Comparison of ENCODE assay signal across 11 cellular contexts in genomic region chr1:24720152-24720551, GRCh38. TPM values are rescaled to one million over a fixed set of nuclear protein-coding genes. Genes with fewer than 3 reads are reported as not detected.
DNase-seq lines count a peak whose midpoint lies in the region; ATAC-seq, FAIRE-seq and TF ChIP-seq lines count a peak whose summit lies in the region.
"Had no signal": no experiment of that assay in that cellular context is flagged by ENCODE, and none has a peak within 500 bp of the region (broad histone marks: within the 10 kb centered on the region; RNA-seq: fewer than 3 reads in every experiment).

No MANE protein-coding gene starts in this region.

- TF ChIP-seq CTCF in IMR-90 (conservative IDR thresholded peaks at IDR 0.05; ENCODE audit: low read depth, low read length) (no peak), right lobe of liver (IDR thresholded peaks at IDR 0.05) (no peak), thoracic aorta (IDR thresholded peaks at IDR 0.05) (no peak), foreskin keratinocyte (conservative IDR thresholded peaks at IDR 0.05) (no peak)

- peak overlapping the region; percentile 84 for H2AFZ ChIP-seq in IMR-90 (replicated peaks; ENCODE audit: low read length, poor library complexity)

- H3K4me1 ChIP-seq in IMR-90 (ENCODE audit: control insufficient read depth, insufficient read depth, low read length) (peaks cover 16% of the 10 kb centered on the region), right lobe of liver (peaks cover 0 to 23% (median 5%) of the 10 kb centered on the region in 4 donors), thoracic aorta (ENCODE audit: control insufficient read depth in 1 of 2, low read depth in 2 of 2) (peaks cover 21 to 43% of the 10 kb centered on the region in 2 donors), foreskin keratinocyte (no peaks in the 10 kb centered on the region)

- ATAC-seq in IMR-90 (ENCODE audit: low read depth) (peak; percentile 38), right lobe of liver (peak; percentile 54 to 79 (median 67)), thoracic aorta (ENCODE audit: insufficient number of reproducible peaks, low FRiP score, low read depth) (peak; percentile 71), foreskin keratinocyte (no peak), HG02759 (IDR thresholded peaks at IDR 0.05; ENCODE audit: unreplicated experiment) (no peak)
- ATAC-seq: stimulated activated memory B cell treated with anti-CD40 and anti-IgM and Interleukin-4, amounts not matched to agents 10 μg/mL and 1 μg/mL and 100 μg/mL, for 72 hours had no signal

- H3K14ac ChIP-seq in IMR-90 (replicated peaks; ENCODE audit: low read depth, low read length), result peak overlapping the region; percentile 92

- no peaks in the 10 kb centered on the region for H3K9me3 ChIP-seq in IMR-90 (ENCODE audit: control insufficient read depth, insufficient read depth, low read length)
- H3K9me3 ChIP-seq in right lobe of liver, result no peaks in the 10 kb centered on the region
- no peaks in the 10 kb centered on the region for H3K9me3 ChIP-seq in thoracic aorta

- H3K4me3 ChIP-seq in IMR-90 (ENCODE audit: insufficient read depth, low read depth, low read length) (no peak overlapping the region), right lobe of liver (no peak overlapping the region), thoracic aorta (no peak overlapping the region)

- H3K27me3 ChIP-seq in IMR-90 (ENCODE audit: control insufficient read depth, insufficient read depth, low read length), result no peaks in the 10 kb centered on the region
- no peaks in the 10 kb centered on the region for H3K27me3 ChIP-seq in right lobe of liver
- H3K27me3 ChIP-seq in thoracic aorta (replicated peaks; ENCODE audit: insufficient read depth), result no peaks in the 10 kb centered on the region
- no peaks in the 10 kb centered on the region for H3K27me3 ChIP-seq in foreskin keratinocyte

- peak overlapping the region; percentile 59 to 78; a peak in 3 of 4 replicates for H4K8ac ChIP-seq in IMR-90 (ENCODE audit: low read depth in 2 of 2, low read length in 2 of 2)

- no peak for FAIRE-seq in GM12892 (lab: Jason Lieb, UNC)

- peak overlapping the region; percentile 97 for H2BK20ac ChIP-seq in IMR-90 (ENCODE audit: low read depth, low read length)

- intact Hi-C loops in IMR-90 (cut with micrococcal nuclease), result no loop called here
- intact Hi-C loops in right lobe of liver (cut with DNase I), result no loop called here

- peak overlapping the region; percentile 90 for H3K4ac ChIP-seq in IMR-90 (ENCODE audit: low read depth, low read length)

- peak overlapping the region; percentile 77 for H2BK5ac ChIP-seq in IMR-90 (ENCODE audit: low read depth, low read length, poor library complexity, severe bottlenecking)

- H3K27ac ChIP-seq in IMR-90 (ENCODE audit: insufficient read depth, low read length) (peak overlapping the region; percentile 68), right lobe of liver (peak overlapping the region; percentile 33 to 36 (median 35)), thoracic aorta (peak overlapping the region; percentile 86 to 87), foreskin keratinocyte (no peak overlapping the region)

- peak overlapping the region; percentile 98; the same call in 2 of the 3 replicates for H2BK15ac ChIP-seq in IMR-90 (ENCODE audit: low read depth, low read length)

- H4K20me1 ChIP-seq in IMR-90 (ENCODE audit: insufficient read depth, low read length), result no peaks in the 10 kb centered on the region

- peak overlapping the region; percentile 67 for H2AK5ac ChIP-seq in IMR-90 (ENCODE audit: low read depth, low read length)

- dilution Hi-C loops in IMR-90 (cut with HindIII; ENCODE audit: low sequenced_read_pairs, unreplicated experiment), result no loop called here

- TF ChIP-seq RAD21 in IMR-90 (IDR thresholded peaks at IDR 0.05; ENCODE audit: low read length), result no peak

- peak overlapping the region; percentile 87 for H2AK9ac ChIP-seq in IMR-90 (replicated peaks; ENCODE audit: low read depth, low read length, poor library complexity)

- no peak overlapping the region for H3K4me2 ChIP-seq in IMR-90 (ENCODE audit: low read depth, low read length)

- WGBS in IMR-90 (ENCODE audit: extremely low coverage in 2 of 2, insufficient read length in 1 of 2), 2 experiments, result no CpG with 5 or more reads among the region's 12 CpGs
- no CpG with 5 or more reads among the region's 12 CpGs for WGBS in right lobe of liver (ENCODE audit: insufficient coverage, low coverage, low lambda C conversion rate, missing lambda C conversion rate)

- H2BK120ac ChIP-seq in IMR-90 (ENCODE audit: low read depth, low read length), result peak overlapping the region; percentile 87

- H3K9me1 ChIP-seq in IMR-90 (ENCODE audit: insufficient read depth, low read length), result peaks cover 23% of the 10 kb centered on the region

- peak overlapping the region; percentile 71; the same call in 1 of the 2 replicates for H4K5ac ChIP-seq in IMR-90 (ENCODE audit: low read depth, low read length)

- BruUV-seq in IMR-90 (replicated peaks; lab: Mats Ljungman, UMichigan), result no TSS peak

- peak overlapping the region; percentile 75 for H4K91ac ChIP-seq in IMR-90 (ENCODE audit: insufficient read depth, low read depth, low read length)

- in situ Hi-C loops in IMR-90 (cut with MboI; ENCODE audit: low sequenced_read_pairs), result no loop called here

- DNase-seq in IMR-90, result peak; percentile 85
- DNase-seq in dermis microvascular lymphatic vessel endothelial cell (ENCODE audit: low read depth in 2 of 2), result peak; percentile 98 to 99
- DNase-seq in right lobe of liver, result peak; percentile 75 to 79 (median 77)
- DNase-seq in thoracic aorta (ENCODE audit: low spot score), result peak; percentile 71
- DNase-seq in NCI-H1417 (lab: John Stamatoyannopoulos, UW), result no peak
- DNase-seq in foreskin keratinocyte, result no peak
- no peak for DNase-seq in GM12892 (ENCODE audit: insufficient read length)
- DNase-seq: DND-41, NCI-H2029 had no signal

- CTCF ChIA-PET in IMR-90 (lab: Yijun Ruan, JAX), result no interaction called here

- peak overlapping the region; percentile 58; the same call in 1 of the 2 replicates for H3K23ac ChIP-seq in IMR-90 (ENCODE audit: low read depth, low read length)

- H3K36me3 ChIP-seq in IMR-90 (ENCODE audit: control insufficient read depth, insufficient read depth, low read length) (no peaks in the 10 kb centered on the region), right lobe of liver (no peaks in the 10 kb centered on the region), thoracic aorta (no peaks in the 10 kb centered on the region)

- peaks cover 0 to 39% of the 10 kb centered on the region in 2 experiments; a peak in 2 of 4 replicates for H3K79me1 ChIP-seq in IMR-90 (ENCODE audit: low read depth in 1 of 2, low read length in 2 of 2)

- POLR2A ChIA-PET in IMR-90 (lab: Charles Lee; ENCODE audit: unreplicated experiment), result no interaction called here

- no peak overlapping the region for H3K9ac ChIP-seq in IMR-90 (ENCODE audit: low read depth, low read length)

- H3K56ac ChIP-seq in IMR-90 (ENCODE audit: extremely low read depth, insufficient read depth, low read length), result no peak overlapping the region

- peak overlapping the region; percentile 74; the same call in 1 of the 2 replicates for H3K18ac ChIP-seq in IMR-90 (ENCODE audit: low read depth, low read length)

- TF ChIP-seq POLR2A in IMR-90 (IDR thresholded peaks at IDR 0.05; ENCODE audit: low read depth, low read length) (no peak), right lobe of liver (IDR thresholded peaks at IDR 0.05) (no peak), GM12892 (IDR thresholded peaks at IDR 0.05; ENCODE audit: low read depth, low read length) (no peak)

TF ChIP-seq in IMR-90, 13 proteins besides CTCF, POLR2A, EP300 and RAD21:
- TF ChIP-seq SMC3 (IDR thresholded peaks at IDR 0.05; ENCODE audit: low read depth, low read length), result no peak
- no peak for TF ChIP-seq NFE2L2 (IDR thresholded peaks at IDR 0.05; ENCODE audit: low read depth, low read length)
- TF ChIP-seq MAFK (IDR thresholded peaks at IDR 0.05; ENCODE audit: low read depth, low read length), result no peak
- TF ChIP-seq USF2 (IDR thresholded peaks at IDR 0.05; ENCODE audit: low read depth, low read length), result no peak
- TF ChIP-seq MAZ (IDR thresholded peaks at IDR 0.05; ENCODE audit: borderline replicate concordance, low read depth, low read length), result no peak
- no peak for TF ChIP-seq CEBPB (IDR thresholded peaks at IDR 0.05; ENCODE audit: low read depth, low read length)
- TF ChIP-seq ELK1 (IDR thresholded peaks at IDR 0.05; ENCODE audit: borderline replicate concordance, low read depth, low read length), result no peak
- no peak for TF ChIP-seq RCOR1 (IDR thresholded peaks at IDR 0.05; ENCODE audit: insufficient replicate concordance, low read length)
- TF ChIP-seq BHLHE40 (IDR thresholded peaks at IDR 0.05; ENCODE audit: low read depth, low read length), result no peak
- TF ChIP-seq RFX5 (IDR thresholded peaks at IDR 0.05; ENCODE audit: low read depth, low read length), result no peak
- TF ChIP-seq FOS (IDR thresholded peaks at IDR 0.05; ENCODE audit: low read depth, low read length), result no peak
- no peak for TF ChIP-seq CHD1 (IDR thresholded peaks at IDR 0.05; ENCODE audit: low read depth, low read length)
- no peak for TF ChIP-seq MXI1 (IDR thresholded peaks at IDR 0.05; ENCODE audit: borderline replicate concordance, low read depth, low read length)

RNA-seq across cellular contexts. Expression of gene CLIC4, which starts 25.1 kb away (rescaled TPM):
- total RNA-seq in IMR-90 (2012; rRNA removed), result 392 and 524 TPM in 2 replicates
- 194 and 242 TPM in 2 replicates for polyA plus RNA-seq in IMR-90 (2012; rRNA removed)
- 181 and 264 TPM in 2 replicates for polyA plus RNA-seq in IMR-90 (2012; cell fraction: cytosol; rRNA removed)
- polyA plus RNA-seq in IMR-90 (2012; cell fraction: nucleus; rRNA removed; ENCODE audit: low replicate concordance), result 149 and 183 TPM in 2 replicates
- total RNA-seq in dermis microvascular lymphatic vessel endothelial cell, result 141 and 173 TPM in 2 replicates
- total RNA-seq in right lobe of liver, result 10 to 100 TPM; 35.0 to 63.6 (median 44.3) TPM
- 100 to 1,000 TPM; 740 to 777 TPM for total RNA-seq in thoracic aorta
- 107 and 159 TPM in 2 replicates for total RNA-seq in foreskin keratinocyte
- 38.7 and 48.3 TPM in 2 replicates for polyA plus RNA-seq in foreskin keratinocyte
- 39.3 TPM for polyA plus RNA-seq in GM12892 (2012; ENCODE audit: missing spikeins)

Comparison
In these comparisons a context has a peak if more than half of its experiments do, and no peak if none do; other contexts are left out.
1. ATAC-seq: peak in IMR-90 (single experiment), right lobe of liver (4 of 4) and thoracic aorta (single experiment); none in foreskin keratinocyte (single experiment) and HG02759 (single experiment).
2. DNase-seq: peak in IMR-90 (single experiment), dermis microvascular lymphatic vessel endothelial cell (2 of 2), right lobe of liver (3 of 3) and thoracic aorta (single experiment); none in NCI-H1417 (0 of 3), foreskin keratinocyte (0 of 2) and GM12892 (single experiment).